Comparison of ENCODE assay signal across 1 cellular context in genomic region chr5:130549884-130550552, GRCh38.
TF ChIP-seq lines count a peak whose summit lies in the region.

No MANE protein-coding gene starts in this region.

TF ChIP-seq in GM23338, 12 proteins besides CTCF, POLR2A, EP300 and RAD21 (continued from another document):
- TF ChIP-seq ZNF462 (CRISPR knock-in tag; IDR thresholded peaks at IDR 0.05), result no peak
- TF ChIP-seq CREB1 (CRISPR knock-in tag; IDR thresholded peaks at IDR 0.05; ENCODE audit: low read depth), result no peak
- TF ChIP-seq ZNF331 (CRISPR knock-in tag; IDR thresholded peaks at IDR 0.05; ENCODE audit: low read depth), result no peak
- no peak for TF ChIP-seq EZH2 (IDR thresholded peaks at IDR 0.05; ENCODE audit: low read depth, unreplicated experiment)
- TF ChIP-seq EZH2phosphoT487 (IDR thresholded peaks at IDR 0.05; ENCODE audit: unreplicated experiment), result no peak
- no peak for TF ChIP-seq NANOG (IDR thresholded peaks at IDR 0.05; ENCODE audit: borderline replicate concordance)
